In genomic region chr9:124010665-124011321, GRCh38 we compare ENCODE assay signal across 9 cellular contexts. TPM values are rescaled to one million over a fixed set of nuclear protein-coding genes. Genes with fewer than 3 reads are reported as not detected.
DNase-seq lines count a peak whose midpoint lies in the region; ATAC-seq, FAIRE-seq and TF ChIP-seq lines count a peak whose summit lies in the region.
"Had no signal": no experiment of that assay in that cellular context is flagged by ENCODE, and none has a peak within 500 bp of the region (broad histone marks: within the 10 kb centered on the region; RNA-seq: fewer than 3 reads in every experiment).

No MANE protein-coding gene starts in this region.

- peaks cover 18% of the 10 kb centered on the region for H3K4me1 ChIP-seq in A549
- H3K4me1 ChIP-seq in left lung: peaks cover 4 to 51% of the 10 kb centered on the region in 2 donors

- peak; percentile 30 to 52 for DNase-seq in A549 (ENCODE audit: low read depth in 1 of 2, low spot score in 1 of 2)
- DNase-seq in GM13977 (ENCODE audit: low spot score): peak; percentile 56
- no peak for DNase-seq in activated T-helper 1 cell treated with anti-CD3 and anti-CD28 coated beads, Interleukin-12 subunit alpha, Interleukin-12 subunit beta, Interleukin-2, Interleukin-4 antibody, amounts not matched to agents 30 ng/mL and 10 ng/mL and 1 ng/mL, durations not matched to agents 14 hours and 24 hours and 36 hours (ENCODE audit: low spot score)
- no peak for DNase-seq in left lung
- no peak for DNase-seq in AML-193 (lab: John Stamatoyannopoulos, UW)
- DNase-seq in stimulated activated CD4-positive, alpha-beta T cell treated with anti-CD3 and anti-CD28 coated beads, Interleukin-12 subunit alpha, Interleukin-12 subunit beta, amount 100 ng/mL, for 4 hours: no peak
- no peak for DNase-seq in NCI-H2029 treated with DMSO at 0.1 percent for 48 hours (lab: John Stamatoyannopoulos, UW)

- no peaks in the 10 kb centered on the region for H3K9me3 ChIP-seq in A549
- H3K9me3 ChIP-seq in left lung: no peaks in the 10 kb centered on the region

- FAIRE-seq in A549 (lab: Jason Lieb, UNC): no peak

- peak overlapping the region; percentile 65 for H3K4me3 ChIP-seq in A549
- peak overlapping the region in 1 of 2 donors; percentile 31 for H3K4me3 ChIP-seq in left lung

- no peaks in the 10 kb centered on the region for H3K9me3 Mint-ChIP-seq in activated T-helper 1 cell treated with anti-CD3 and anti-CD28 coated beads, Interleukin-12 subunit alpha, Interleukin-12 subunit beta, Interleukin-2, Interleukin-4 antibody, amounts not matched to agents 30 ng/mL and 10 ng/mL and 1 ng/mL, durations not matched to agents 14 hours and 24 hours and 36 hours

- TF ChIP-seq POLR2A in A549 (IDR thresholded peaks at IDR 0.05; ENCODE audit: low read length): no peak

- H3K27me3 Mint-ChIP-seq in activated T-helper 1 cell treated with anti-CD3 and anti-CD28 coated beads, Interleukin-12 subunit alpha, Interleukin-12 subunit beta, Interleukin-2, Interleukin-4 antibody, amounts not matched to agents 30 ng/mL and 10 ng/mL and 1 ng/mL, durations not matched to agents 14 hours and 24 hours and 36 hours (ENCODE audit: insufficient read depth): peaks cover 71% of the 10 kb centered on the region

- no peak for TF ChIP-seq EP300 in A549 (IDR thresholded peaks at IDR 0.05)

- in situ Hi-C loops in GM13977 (cut with MboI; ENCODE audit: low pct_unique_long_range_greater_than_20kb, low sequenced_read_pairs, unreplicated experiment): loop anchor here (25.0 kb wide), 1 partner anchor 473 kb away; no protein-coding TSS in a partner anchor

- peaks cover 98 to 100% of the 10 kb centered on the region in 2 donors for H3K27me3 ChIP-seq in left lung

- peaks cover 23% of the 10 kb centered on the region for H3K4me1 Mint-ChIP-seq in activated T-helper 1 cell treated with anti-CD3 and anti-CD28 coated beads, Interleukin-12 subunit alpha, Interleukin-12 subunit beta, Interleukin-2, Interleukin-4 antibody, amounts not matched to agents 30 ng/mL and 10 ng/mL and 1 ng/mL, durations not matched to agents 14 hours and 24 hours and 36 hours (ENCODE audit: low read depth)

- TF ChIP-seq CTCF in A549 (IDR thresholded peaks at IDR 0.05) (no peak), GM13977 (IDR thresholded peaks at IDR 0.05; ENCODE audit: extremely low read depth, insufficient read depth, missing control alignments) (no peak), left lung (IDR thresholded peaks at IDR 0.05) (no peak)

- CTCF ChIA-PET in A549 (lab: Yijun Ruan, JAX): interaction anchor here (0.7 to 3.7 kb wide), 10 partner anchors 10 to 467 kb away, joined by 3 to 22 read pairs (median 3); no protein-coding TSS in a partner anchor

- POLR2A ChIA-PET in A549 (lab: Yijun Ruan, JAX): interaction anchor here (1.0 kb wide), 1 partner anchor 15 kb away, joined by 3 read pairs; no protein-coding TSS in a partner anchor

- no peak for TF ChIP-seq RAD21 in A549 (conservative IDR thresholded peaks at IDR 0.05 in 1 of 2, IDR thresholded peaks at IDR 0.05 in 1 of 2)

- H3K4me3 Mint-ChIP-seq in activated T-helper 1 cell treated with anti-CD3 and anti-CD28 coated beads, Interleukin-12 subunit alpha, Interleukin-12 subunit beta, Interleukin-2, Interleukin-4 antibody, amounts not matched to agents 30 ng/mL and 10 ng/mL and 1 ng/mL, durations not matched to agents 14 hours and 24 hours and 36 hours: no peak overlapping the region

- intact Hi-C loops in activated T-helper 1 cell treated with anti-CD3 and anti-CD28 coated beads, Interleukin-12 subunit alpha, Interleukin-12 subunit beta, Interleukin-2, Interleukin-4 antibody, amounts not matched to agents 30 ng/mL and 10 ng/mL and 1 ng/mL, durations not matched to agents 14 hours and 24 hours and 36 hours (cut with micrococcal nuclease): no loop called here
- intact Hi-C loops in left lung (cut with DNase I): no loop called here

- ATAC-seq in A549 (peak; percentile 57 to 64), left lung (peak; percentile 38), GM18867 (IDR thresholded peaks at IDR 0.05; ENCODE audit: unreplicated experiment) (no peak)

- H3K27ac Mint-ChIP-seq in activated T-helper 1 cell treated with anti-CD3 and anti-CD28 coated beads, Interleukin-12 subunit alpha, Interleukin-12 subunit beta, Interleukin-2, Interleukin-4 antibody, amounts not matched to agents 30 ng/mL and 10 ng/mL and 1 ng/mL, durations not matched to agents 14 hours and 24 hours and 36 hours: peak overlapping the region; percentile 76

- 20% methylated on average over 24 of the region's 34 CpGs for WGBS in A549 (ENCODE audit: missing lambda C conversion rate)

- peaks cover 1% of the 10 kb centered on the region for H3K36me3 Mint-ChIP-seq in activated T-helper 1 cell treated with anti-CD3 and anti-CD28 coated beads, Interleukin-12 subunit alpha, Interleukin-12 subunit beta, Interleukin-2, Interleukin-4 antibody, amounts not matched to agents 30 ng/mL and 10 ng/mL and 1 ng/mL, durations not matched to agents 14 hours and 24 hours and 36 hours (ENCODE audit: low read depth)

- H3K27ac ChIP-seq in A549 (peak overlapping the region; percentile 73 to 88), left lung (no peak overlapping the region)

- H3K4me2 ChIP-seq in A549: peak overlapping the region; percentile 97

- H3K36me3 ChIP-seq in left lung: no peaks in the 10 kb centered on the region

TF ChIP-seq in A549, 52 proteins besides CTCF, POLR2A, EP300 and RAD21:
- TF ChIP-seq EHF (CRISPR knock-in tag; IDR thresholded peaks at IDR 0.05) (no peak), TFCP2L1 (CRISPR knock-in tag; IDR thresholded peaks at IDR 0.05) (0 out of 2 replicates have a peak, but pooled peaks have one; percentile 25), HDAC2 (IDR thresholded peaks at IDR 0.05) (no peak), FOXS1 (CRISPR knock-in tag; IDR thresholded peaks at IDR 0.05) (no peak), HES2 (IDR thresholded peaks at IDR 0.05) (no peak), ESRRA (IDR thresholded peaks at IDR 0.05; ENCODE audit: borderline replicate concordance, low read length) (no peak), BHLHE40 (IDR thresholded peaks at IDR 0.05; ENCODE audit: low read depth, low read length) (no peak), ZC3H11A (IDR thresholded peaks at IDR 0.05) (no peak), TP53 (CRISPR knock-in tag; IDR thresholded peaks at IDR 0.05) (no peak)
TF ChIP-seq in A549: peak in this region for 1.

RNA-seq across cellular contexts. Expression of gene LHX2, which starts 0.8 kb away (rescaled TPM):
- polyA plus RNA-seq in A549 (2011; rRNA removed): 2.4 and 2.9 TPM in 2 replicates
- polyA plus RNA-seq in A549 (2012; cell fraction: cytosol; rRNA removed): 8.7 and 11.5 TPM in 2 replicates
- polyA plus RNA-seq in A549 (2012; cell fraction: nucleus; rRNA removed): 11.0 and 12.4 TPM in 2 replicates
- polyA plus RNA-seq in A549 (2017; fragmentation: RNase III; extraction: RNeasy Plus Mini Kit Qiagen cat#74134 plus additional on column Dnase treatment): 4.1 to 4.6 TPM (median 4.4 TPM) in 3 replicates
- polyA minus RNA-seq in A549 (2011; rRNA and poly(A)+ RNA removed): 2.0 and 4.1 TPM in 2 replicates
- total RNA-seq in activated T-helper 1 cell treated with anti-CD3 and anti-CD28 coated beads, Interleukin-12 subunit alpha, Interleukin-12 subunit beta, Interleukin-2, Interleukin-4 antibody, amounts not matched to agents 30 ng/mL and 10 ng/mL and 1 ng/mL, durations not matched to agents 14 hours and 24 hours and 36 hours: not detected in 2 replicates
- not detected for total RNA-seq in left lung
- total RNA-seq: T-helper 1 cell treated with Interleukin-12 subunit alpha and Interleukin-12 subunit beta and Interleukin-4 antibody, amounts not matched to agents 30 ng/mL and 1 ng/mL, for 36 hours had no signal

Comparison
In these comparisons a context has a peak if more than half of its experiments do, and no peak if none do; other contexts are left out.
1. DNase-seq: peak in A549 (2 of 2) and GM13977 (single experiment); none in activated T-helper 1 cell treated with anti-CD3 and anti-CD28 coated beads, Interleukin-12 subunit alpha, Interleukin-12 subunit beta, Interleukin-2, Interleukin-4 antibody, amounts not matched to agents 30 ng/mL and 10 ng/mL and 1 ng/mL, durations not matched to agents 14 hours and 24 hours and 36 hours (single experiment), left lung (0 of 2), AML-193 (0 of 2), stimulated activated CD4-positive, alpha-beta T cell treated with anti-CD3 and anti-CD28 coated beads, Interleukin-12 subunit alpha, Interleukin-12 subunit beta, amount 100 ng/mL, for 4 hours (single experiment) and NCI-H2029 treated with DMSO at 0.1 percent for 48 hours (single experiment).
2. H3K27ac ChIP-seq: peak in A549 (2 of 2); none in left lung (0 of 2).